8 cellular contexts compared by ENCODE assay signal in the genomic region with DNA sequence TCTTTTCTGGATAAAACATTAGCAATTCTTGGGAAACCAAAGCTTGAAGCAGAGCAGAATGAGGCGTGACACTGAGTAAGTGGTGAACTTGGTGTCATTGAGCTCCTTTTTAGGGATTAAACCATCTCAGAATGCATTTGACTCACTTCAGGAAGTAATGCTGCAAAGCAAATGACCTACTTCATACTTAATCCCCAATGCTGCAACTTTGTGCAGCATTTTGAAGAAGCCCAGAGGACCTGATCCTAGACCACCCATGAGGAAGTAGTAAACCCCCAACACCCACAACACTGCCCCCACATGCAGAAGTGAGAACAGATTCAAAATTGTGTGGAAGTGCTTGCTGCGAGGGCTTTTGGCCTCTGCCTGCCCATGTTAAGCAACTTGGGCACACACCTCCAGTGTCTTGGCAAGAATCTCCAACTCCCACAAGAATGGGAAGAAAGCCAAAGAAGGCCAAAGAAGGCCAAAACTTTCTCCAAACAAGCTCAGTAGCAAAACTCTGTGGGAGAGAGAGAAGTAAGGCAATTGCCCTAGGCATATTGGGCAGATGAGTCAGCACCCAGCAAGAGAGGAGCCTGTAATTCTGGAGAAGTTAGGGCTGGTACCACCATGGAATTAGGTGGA.
DNase-seq lines count a peak whose midpoint lies in the region; ATAC-seq and TF ChIP-seq lines count a peak whose summit lies in the region.

No MANE protein-coding gene starts in this region.

- peak; percentile 37 for DNase-seq in OCI-LY7 (ENCODE audit: low spot score)
- peak; percentile 94 for DNase-seq in fibroblast of pulmonary artery (ENCODE audit: low read depth)
- DNase-seq in CD8-positive, alpha-beta memory T cell = no peak

- peaks cover 29% of the 10 kb centered on the region for H3K4me1 ChIP-seq in OCI-LY7 (ENCODE audit: insufficient read depth, low read length, poor library complexity, severe bottlenecking)
- peaks cover 3% of the 10 kb centered on the region for H3K4me1 ChIP-seq in CD8-positive, alpha-beta memory T cell (ENCODE audit: insufficient read depth, low read length)

- no peaks in the 10 kb centered on the region for H3K79me2 ChIP-seq in OCI-LY7 (ENCODE audit: insufficient read depth, low read depth, low read length)

- peak overlapping the region; percentile 27 for H3K27ac Mint-ChIP-seq in stimulated activated memory B cell treated with anti-CD40 and anti-IgM and Interleukin-4, amounts not matched to agents 10 μg/mL and 1 μg/mL and 100 μg/mL, for 72 hours
- H3K27ac Mint-ChIP-seq in CD8-positive, alpha-beta memory T cell = no peak overlapping the region

- H3K27me3 Mint-ChIP-seq in stimulated activated memory B cell treated with anti-CD40 and anti-IgM and Interleukin-4, amounts not matched to agents 10 μg/mL and 1 μg/mL and 100 μg/mL, for 72 hours = no peaks in the 10 kb centered on the region
- peaks cover 10 to 15% of the 10 kb centered on the region in 2 donors for H3K27me3 Mint-ChIP-seq in CD8-positive, alpha-beta memory T cell

- CTCF ChIA-PET in OCI-LY7 (lab: Charles Lee; ENCODE audit: unreplicated experiment) = interaction anchor here (0.6 to 2.9 kb wide), 5 partner anchors 350 to 747 kb away, joined by 3 to 24 read pairs (median 3); no protein-coding TSS in a partner anchor
- CTCF ChIA-PET in CD8-positive, alpha-beta memory T cell (lab: Charles Lee) = interaction anchor here (1.3 to 9.6 kb wide), 6 partner anchors 430 to 753 kb away, joined by 3 to 120 read pairs (median 14); no protein-coding TSS in a partner anchor

- peaks cover 34% of the 10 kb centered on the region for H3K4me1 Mint-ChIP-seq in stimulated activated memory B cell treated with anti-CD40 and anti-IgM and Interleukin-4, amounts not matched to agents 10 μg/mL and 1 μg/mL and 100 μg/mL, for 72 hours
- peaks cover 3 to 4% (median 4%) of the 10 kb centered on the region in 3 donors for H3K4me1 Mint-ChIP-seq in CD8-positive, alpha-beta memory T cell

- H3K4me3 Mint-ChIP-seq in stimulated activated memory B cell treated with anti-CD40 and anti-IgM and Interleukin-4, amounts not matched to agents 10 μg/mL and 1 μg/mL and 100 μg/mL, for 72 hours = no peak overlapping the region
- H3K4me3 Mint-ChIP-seq in CD8-positive, alpha-beta memory T cell = no peak overlapping the region

- no peaks in the 10 kb centered on the region for H3K9me3 ChIP-seq in OCI-LY7 (ENCODE audit: low read length)
- no peaks in the 10 kb centered on the region for H3K9me3 ChIP-seq in CD8-positive, alpha-beta memory T cell (ENCODE audit: low read length)

- peaks cover under 1% of the 10 kb centered on the region for H3K36me3 Mint-ChIP-seq in stimulated activated memory B cell treated with anti-CD40 and anti-IgM and Interleukin-4, amounts not matched to agents 10 μg/mL and 1 μg/mL and 100 μg/mL, for 72 hours
- no peaks in the 10 kb centered on the region for H3K36me3 Mint-ChIP-seq in CD8-positive, alpha-beta memory T cell

- intact Hi-C loops in OCI-LY7 (cut with micrococcal nuclease; ENCODE audit: unreplicated experiment) = loop anchor here (2.0 to 5.0 kb wide), 2 partner anchors 43 to 147 kb away; no protein-coding TSS in a partner anchor

- no peak overlapping the region for H3K27ac ChIP-seq in OCI-LY7 (ENCODE audit: low read depth, low read length, poor library complexity, severe bottlenecking)
- no peak overlapping the region for H3K27ac ChIP-seq in CD8-positive, alpha-beta memory T cell (ENCODE audit: low read depth, low read length)

- no peaks in the 10 kb centered on the region for H3K27me3 ChIP-seq in CD8-positive, alpha-beta memory T cell (ENCODE audit: insufficient read depth, low read length, poor library complexity, severe bottlenecking)

- TF ChIP-seq CTCF in GM12872 (IDR thresholded peaks at IDR 0.05; ENCODE audit: insufficient read depth, low read depth, low read length) = 0 out of 3 replicates have a peak, but pooled peaks have one; percentile 2
- peak; percentile 37; the same call in 1 of the 2 replicates for TF ChIP-seq CTCF in OCI-LY7 (conservative IDR thresholded peaks at IDR 0.05; ENCODE audit: low read length)
- no peak for TF ChIP-seq CTCF in fibroblast of pulmonary artery (IDR thresholded peaks at IDR 0.05; ENCODE audit: low read length, missing control alignments)

- H4K20me1 ChIP-seq in OCI-LY7 (ENCODE audit: insufficient read depth, low read length) = no peaks in the 10 kb centered on the region

- POLR2A ChIA-PET in OCI-LY7 (lab: Charles Lee) = interaction anchor here (0.7 to 3.7 kb wide), 6 partner anchors 47 to 458 kb away, joined by 3 to 15 read pairs (median 4); no protein-coding TSS in a partner anchor
- POLR2A ChIA-PET in CD8-positive, alpha-beta memory T cell (lab: Charles Lee) = no interaction called here

- no peaks in the 10 kb centered on the region for H3K9me2 ChIP-seq in OCI-LY7 (ENCODE audit: insufficient read depth, low read length)

- peak overlapping the region; percentile 1; the same call in 1 of the 2 replicates for H3K4me2 ChIP-seq in OCI-LY7 (ENCODE audit: low read length)

- BruUV-seq in OCI-LY7 (replicated peaks; lab: Mats Ljungman, UMichigan) = no TSS peak

- no peaks in the 10 kb centered on the region for H3K36me3 ChIP-seq in OCI-LY7 (ENCODE audit: insufficient read depth, low read length)
- H3K36me3 ChIP-seq in CD8-positive, alpha-beta memory T cell (ENCODE audit: insufficient read depth, low read length) = no peaks in the 10 kb centered on the region

- H3K4me3 ChIP-seq in OCI-LY7 (ENCODE audit: low read depth, low read length, poor library complexity, severe bottlenecking) (no peak overlapping the region), fibroblast of pulmonary artery (replicated peaks; ENCODE audit: low read depth, low read length) (no peak overlapping the region)
- H3K4me3 ChIP-seq in CD8-positive, alpha-beta memory T cell (ENCODE audit: low read length) = no peak overlapping the region

- H2AFZ ChIP-seq in OCI-LY7 (ENCODE audit: low read length) = 0 out of 2 replicates have a peak overlapping the region, but pooled peaks have one; percentile 16

- peak; percentile 88 for ATAC-seq in stimulated activated memory B cell treated with anti-CD40 and anti-IgM and Interleukin-4, amounts not matched to agents 10 μg/mL and 1 μg/mL and 100 μg/mL, for 72 hours
- ATAC-seq in GM19324 (IDR thresholded peaks at IDR 0.05; ENCODE audit: low FRiP score, unreplicated experiment) (no peak), GM19035 (IDR thresholded peaks at IDR 0.05; ENCODE audit: unreplicated experiment) (no peak), GM18519 (IDR thresholded peaks at IDR 0.05; ENCODE audit: low FRiP score, unreplicated experiment) (no peak)

- H3K9me3 Mint-ChIP-seq in stimulated activated memory B cell treated with anti-CD40 and anti-IgM and Interleukin-4, amounts not matched to agents 10 μg/mL and 1 μg/mL and 100 μg/mL, for 72 hours = no peaks in the 10 kb centered on the region
- H3K9me3 Mint-ChIP-seq in CD8-positive, alpha-beta memory T cell = no peaks in the 10 kb centered on the region

Comparison
In these comparisons a context has a peak if more than half of its experiments do, and no peak if none do; other contexts are left out.
1. DNase-seq: peak in OCI-LY7 (single experiment) and fibroblast of pulmonary artery (single experiment); none in CD8-positive, alpha-beta memory T cell (0 of 5).